ENCODE assay signal across 1 cellular context in the genomic region with DNA sequence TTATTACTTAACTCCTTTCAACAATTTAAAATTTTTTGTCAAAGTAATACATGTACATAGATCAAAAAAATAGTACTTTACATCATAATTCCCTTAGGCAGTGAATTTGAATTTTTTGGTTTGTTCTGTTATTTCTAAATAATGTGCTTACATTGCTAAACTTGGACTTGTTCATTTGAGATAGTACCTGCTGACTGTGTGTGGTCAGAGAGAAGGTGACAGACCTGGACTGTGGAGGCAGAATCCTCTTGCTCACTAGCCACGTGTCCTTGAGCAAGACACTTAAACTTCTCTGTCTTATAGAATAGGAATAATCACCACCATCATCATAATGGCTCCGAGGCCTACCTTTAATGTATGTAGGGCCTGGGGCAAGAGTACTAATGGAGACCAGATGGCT.
TF ChIP-seq lines count a peak whose summit lies in the region.

No MANE protein-coding gene starts in this region.

TF ChIP-seq in GM23338, 12 proteins besides CTCF, POLR2A, EP300 and RAD21:
- TF ChIP-seq, protein P1, sequence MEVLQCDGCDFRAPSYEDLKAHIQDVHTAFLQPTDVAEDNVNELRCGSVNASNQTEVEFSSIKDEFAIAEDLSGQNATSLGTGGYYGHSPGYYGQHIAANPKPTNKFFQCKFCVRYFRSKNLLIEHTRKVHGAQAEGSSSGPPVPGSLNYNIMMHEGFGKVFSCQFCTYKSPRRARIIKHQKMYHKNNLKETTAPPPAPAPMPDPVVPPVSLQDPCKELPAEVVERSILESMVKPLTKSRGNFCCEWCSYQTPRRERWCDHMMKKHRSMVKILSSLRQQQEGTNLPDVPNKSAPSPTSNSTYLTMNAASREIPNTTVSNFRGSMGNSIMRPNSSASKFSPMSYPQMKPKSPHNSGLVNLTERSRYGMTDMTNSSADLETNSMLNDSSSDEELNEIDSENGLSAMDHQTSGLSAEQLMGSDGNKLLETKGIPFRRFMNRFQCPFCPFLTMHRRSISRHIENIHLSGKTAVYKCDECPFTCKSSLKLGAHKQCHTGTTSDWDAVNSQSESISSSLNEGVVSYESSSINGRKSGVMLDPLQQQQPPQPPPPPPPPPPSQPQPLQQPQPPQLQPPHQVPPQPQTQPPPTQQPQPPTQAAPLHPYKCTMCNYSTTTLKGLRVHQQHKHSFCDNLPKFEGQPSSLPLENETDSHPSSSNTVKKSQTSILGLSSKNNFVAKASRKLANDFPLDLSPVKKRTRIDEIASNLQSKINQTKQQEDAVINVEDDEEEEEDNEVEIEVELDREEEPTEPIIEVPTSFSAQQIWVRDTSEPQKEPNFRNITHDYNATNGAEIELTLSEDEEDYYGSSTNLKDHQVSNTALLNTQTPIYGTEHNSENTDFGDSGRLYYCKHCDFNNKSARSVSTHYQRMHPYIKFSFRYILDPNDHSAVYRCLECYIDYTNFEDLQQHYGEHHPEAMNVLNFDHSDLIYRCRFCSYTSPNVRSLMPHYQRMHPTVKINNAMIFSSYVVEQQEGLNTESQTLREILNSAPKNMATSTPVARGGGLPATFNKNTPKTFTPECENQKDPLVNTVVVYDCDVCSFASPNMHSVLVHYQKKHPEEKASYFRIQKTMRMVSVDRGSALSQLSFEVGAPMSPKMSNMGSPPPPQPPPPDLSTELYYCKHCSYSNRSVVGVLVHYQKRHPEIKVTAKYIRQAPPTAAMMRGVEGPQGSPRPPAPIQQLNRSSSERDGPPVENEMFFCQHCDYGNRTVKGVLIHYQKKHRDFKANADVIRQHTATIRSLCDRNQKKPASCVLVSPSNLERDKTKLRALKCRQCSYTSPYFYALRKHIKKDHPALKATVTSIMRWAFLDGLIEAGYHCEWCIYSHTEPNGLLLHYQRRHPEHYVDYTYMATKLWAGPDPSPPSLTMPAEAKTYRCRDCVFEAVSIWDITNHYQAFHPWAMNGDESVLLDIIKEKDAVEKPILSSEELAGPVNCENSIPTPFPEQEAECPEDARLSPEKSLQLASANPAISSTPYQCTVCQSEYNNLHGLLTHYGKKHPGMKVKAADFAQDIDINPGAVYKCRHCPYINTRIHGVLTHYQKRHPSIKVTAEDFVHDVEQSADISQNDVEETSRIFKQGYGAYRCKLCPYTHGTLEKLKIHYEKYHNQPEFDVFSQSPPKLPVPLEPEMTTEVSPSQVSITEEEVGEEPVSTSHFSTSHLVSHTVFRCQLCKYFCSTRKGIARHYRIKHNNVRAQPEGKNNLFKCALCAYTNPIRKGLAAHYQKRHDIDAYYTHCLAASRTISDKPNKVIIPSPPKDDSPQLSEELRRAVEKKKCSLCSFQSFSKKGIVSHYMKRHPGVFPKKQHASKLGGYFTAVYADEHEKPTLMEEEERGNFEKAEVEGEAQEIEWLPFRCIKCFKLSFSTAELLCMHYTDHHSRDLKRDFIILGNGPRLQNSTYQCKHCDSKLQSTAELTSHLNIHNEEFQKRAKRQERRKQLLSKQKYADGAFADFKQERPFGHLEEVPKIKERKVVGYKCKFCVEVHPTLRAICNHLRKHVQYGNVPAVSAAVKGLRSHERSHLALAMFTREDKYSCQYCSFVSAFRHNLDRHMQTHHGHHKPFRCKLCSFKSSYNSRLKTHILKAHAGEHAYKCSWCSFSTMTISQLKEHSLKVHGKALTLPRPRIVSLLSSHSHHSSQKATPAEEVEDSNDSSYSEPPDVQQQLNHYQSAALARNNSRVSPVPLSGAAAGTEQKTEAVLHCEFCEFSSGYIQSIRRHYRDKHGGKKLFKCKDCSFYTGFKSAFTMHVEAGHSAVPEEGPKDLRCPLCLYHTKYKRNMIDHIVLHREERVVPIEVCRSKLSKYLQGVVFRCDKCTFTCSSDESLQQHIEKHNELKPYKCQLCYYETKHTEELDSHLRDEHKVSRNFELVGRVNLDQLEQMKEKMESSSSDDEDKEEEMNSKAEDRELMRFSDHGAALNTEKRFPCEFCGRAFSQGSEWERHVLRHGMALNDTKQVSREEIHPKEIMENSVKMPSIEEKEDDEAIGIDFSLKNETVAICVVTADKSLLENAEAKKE (CRISPR knock-in tag; IDR thresholded peaks at IDR 0.05), result no peak
- TF ChIP-seq CREB1 (CRISPR knock-in tag; IDR thresholded peaks at IDR 0.05; ENCODE audit: low read depth) (no peak), ZNF331 (CRISPR knock-in tag; IDR thresholded peaks at IDR 0.05; ENCODE audit: low read depth) (no peak), EZH2phosphoT487 (IDR thresholded peaks at IDR 0.05; ENCODE audit: unreplicated experiment) (no peak), EZH2 (IDR thresholded peaks at IDR 0.05; ENCODE audit: low read depth, unreplicated experiment) (no peak), JUNB (IDR thresholded peaks at IDR 0.05; ENCODE audit: unreplicated experiment) (no peak), ZNF114 (CRISPR knock-in tag; IDR thresholded peaks at IDR 0.05) (no peak), POLR2AphosphoS5 (IDR thresholded peaks at IDR 0.05; ENCODE audit: low read depth) (no peak), NANOG (IDR thresholded peaks at IDR 0.05; ENCODE audit: borderline replicate concordance) (no peak), STAT1 (IDR thresholded peaks at IDR 0.05; ENCODE audit: unreplicated experiment) (no peak)
- TF ChIP-seq, protein P2, sequence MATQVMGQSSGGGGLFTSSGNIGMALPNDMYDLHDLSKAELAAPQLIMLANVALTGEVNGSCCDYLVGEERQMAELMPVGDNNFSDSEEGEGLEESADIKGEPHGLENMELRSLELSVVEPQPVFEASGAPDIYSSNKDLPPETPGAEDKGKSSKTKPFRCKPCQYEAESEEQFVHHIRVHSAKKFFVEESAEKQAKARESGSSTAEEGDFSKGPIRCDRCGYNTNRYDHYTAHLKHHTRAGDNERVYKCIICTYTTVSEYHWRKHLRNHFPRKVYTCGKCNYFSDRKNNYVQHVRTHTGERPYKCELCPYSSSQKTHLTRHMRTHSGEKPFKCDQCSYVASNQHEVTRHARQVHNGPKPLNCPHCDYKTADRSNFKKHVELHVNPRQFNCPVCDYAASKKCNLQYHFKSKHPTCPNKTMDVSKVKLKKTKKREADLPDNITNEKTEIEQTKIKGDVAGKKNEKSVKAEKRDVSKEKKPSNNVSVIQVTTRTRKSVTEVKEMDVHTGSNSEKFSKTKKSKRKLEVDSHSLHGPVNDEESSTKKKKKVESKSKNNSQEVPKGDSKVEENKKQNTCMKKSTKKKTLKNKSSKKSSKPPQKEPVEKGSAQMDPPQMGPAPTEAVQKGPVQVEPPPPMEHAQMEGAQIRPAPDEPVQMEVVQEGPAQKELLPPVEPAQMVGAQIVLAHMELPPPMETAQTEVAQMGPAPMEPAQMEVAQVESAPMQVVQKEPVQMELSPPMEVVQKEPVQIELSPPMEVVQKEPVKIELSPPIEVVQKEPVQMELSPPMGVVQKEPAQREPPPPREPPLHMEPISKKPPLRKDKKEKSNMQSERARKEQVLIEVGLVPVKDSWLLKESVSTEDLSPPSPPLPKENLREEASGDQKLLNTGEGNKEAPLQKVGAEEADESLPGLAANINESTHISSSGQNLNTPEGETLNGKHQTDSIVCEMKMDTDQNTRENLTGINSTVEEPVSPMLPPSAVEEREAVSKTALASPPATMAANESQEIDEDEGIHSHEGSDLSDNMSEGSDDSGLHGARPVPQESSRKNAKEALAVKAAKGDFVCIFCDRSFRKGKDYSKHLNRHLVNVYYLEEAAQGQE (IDR thresholded peaks at IDR 0.05; ENCODE audit: unreplicated experiment), result no peak
- TF ChIP-seq, protein P3, sequence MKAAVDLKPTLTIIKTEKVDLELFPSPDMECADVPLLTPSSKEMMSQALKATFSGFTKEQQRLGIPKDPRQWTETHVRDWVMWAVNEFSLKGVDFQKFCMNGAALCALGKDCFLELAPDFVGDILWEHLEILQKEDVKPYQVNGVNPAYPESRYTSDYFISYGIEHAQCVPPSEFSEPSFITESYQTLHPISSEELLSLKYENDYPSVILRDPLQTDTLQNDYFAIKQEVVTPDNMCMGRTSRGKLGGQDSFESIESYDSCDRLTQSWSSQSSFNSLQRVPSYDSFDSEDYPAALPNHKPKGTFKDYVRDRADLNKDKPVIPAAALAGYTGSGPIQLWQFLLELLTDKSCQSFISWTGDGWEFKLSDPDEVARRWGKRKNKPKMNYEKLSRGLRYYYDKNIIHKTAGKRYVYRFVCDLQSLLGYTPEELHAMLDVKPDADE (IDR thresholded peaks at IDR 0.05), result no peak
TF ChIP-seq in GM23338: peak in this region for 0.
